In genomic region chr6:29977425-29977727, GRCh38 we compare ENCODE assay signal across 8 cellular contexts. TPM values are rescaled to one million over a fixed set of nuclear protein-coding genes. Genes with fewer than 3 reads are reported as not detected.
DNase-seq lines count a peak whose midpoint lies in the region; ATAC-seq and TF ChIP-seq lines count a peak whose summit lies in the region.

No MANE protein-coding gene starts in this region.

- H3K27ac ChIP-seq in H9 (ENCODE audit: insufficient read length, low read depth, low read length) (no peak overlapping the region), right cardiac atrium (ENCODE audit: low read length) (peak overlapping the region; percentile 90), foreskin keratinocyte (no peak overlapping the region)

- TF ChIP-seq CTCF in H9 (conservative IDR thresholded peaks at IDR 0.05): no peak
- no peak for TF ChIP-seq CTCF in activated CD8-positive, alpha-beta T cell treated with anti-CD3 and anti-CD28 coated beads for 36 hours (IDR thresholded peaks at IDR 0.05)
- no peak for TF ChIP-seq CTCF in retinal pigment epithelial cell (conservative IDR thresholded peaks at IDR 0.05; ENCODE audit: low read depth, low read length)
- no peak for TF ChIP-seq CTCF in foreskin keratinocyte (conservative IDR thresholded peaks at IDR 0.05)

- no peak overlapping the region for H3K14ac ChIP-seq in H9 (ENCODE audit: insufficient read depth, low read length)

- no peak overlapping the region for H2AK5ac ChIP-seq in H9 (ENCODE audit: insufficient read length, low read length)

- peak overlapping the region; percentile 44 for H3K4me3 ChIP-seq in right cardiac atrium (ENCODE audit: low read length)
- peak overlapping the region; percentile 62 for H3K4me3 ChIP-seq in retinal pigment epithelial cell (ENCODE audit: low read length)

- no peak overlapping the region for H3K4ac ChIP-seq in H9 (ENCODE audit: low read depth, low read length)

- no peak overlapping the region for H2BK12ac ChIP-seq in H9 (ENCODE audit: insufficient read length, low read depth, low read length)

- H3K23ac ChIP-seq in H9 (ENCODE audit: insufficient read length, low read depth, low read length): no peak overlapping the region

- intact Hi-C loops in activated CD8-positive, alpha-beta T cell treated with anti-CD3 and anti-CD28 coated beads for 36 hours (cut with micrococcal nuclease): no loop called here
- intact Hi-C loops in right cardiac atrium (cut with DNase I): loop anchor here in 2 of 4 donors (5.0 kb wide), 1 partner anchor 35 kb away; the partner anchor contains the start of gene HLA-A (in 2 of the 2)

- WGBS in H9 (ENCODE audit: extremely low coverage, insufficient read length, low lambda C conversion rate): no CpG with 5 or more reads among the region's 4 CpGs
- 61% methylated on average over 4 of the region's 4 CpGs for WGBS in right cardiac atrium

- H3K4me1 ChIP-seq in H9 (ENCODE audit: insufficient read depth, low read length) (peaks cover 3% of the 10 kb centered on the region; the same call in 1 of the 2 replicates), right cardiac atrium (ENCODE audit: control insufficient read depth, insufficient read depth, low read length) (peaks cover 4% of the 10 kb centered on the region), foreskin keratinocyte (no peaks in the 10 kb centered on the region)

- H4K20me1 ChIP-seq in H9 (ENCODE audit: control insufficient read depth, insufficient read depth, insufficient read length): no peaks in the 10 kb centered on the region

- H3K4me2 ChIP-seq in H9 (ENCODE audit: insufficient read depth, insufficient read length, low read length): peak overlapping the region; percentile 88

- H3K23me2 ChIP-seq in H9 (ENCODE audit: insufficient read length, low read depth, low read length, poor library complexity, severe bottlenecking): peaks cover 14% of the 10 kb centered on the region

- no peak overlapping the region for H2AFZ ChIP-seq in H9 (ENCODE audit: low read length)

- no peak overlapping the region for H2BK5ac ChIP-seq in H9 (ENCODE audit: insufficient read length, low read length)

- no peaks in the 10 kb centered on the region; a peak in 1 of 7 replicates for H3K36me3 Mint-ChIP-seq in H9 (ENCODE audit: insufficient read depth in 1 of 3, low read depth in 3 of 3)
- no peaks in the 10 kb centered on the region for H3K36me3 Mint-ChIP-seq in activated CD8-positive, alpha-beta T cell treated with anti-CD3 and anti-CD28 coated beads for 36 hours (ENCODE audit: low read depth)

- DNase-seq in H9 (no peak), right cardiac atrium (no peak), retinal pigment epithelial cell (ENCODE audit: low read depth) (no peak), NCI-H226 (no peak), foreskin keratinocyte (no peak), NCI-H128 (lab: John Stamatoyannopoulos, UW; ENCODE audit: unreplicated experiment) (no peak)
- DNase-seq in activated CD8-positive, alpha-beta T cell treated with anti-CD3 and anti-CD28 coated beads for 36 hours: no peak

- no peak overlapping the region for H2BK120ac ChIP-seq in H9 (ENCODE audit: low read depth, low read length, poor library complexity, severe bottlenecking)

- no peak overlapping the region for H3K56ac ChIP-seq in H9 (ENCODE audit: insufficient read length, low read depth, low read length)

- no peaks in the 10 kb centered on the region for H3K79me2 ChIP-seq in H9 (ENCODE audit: insufficient read depth, low read length)

- H3K27me3 ChIP-seq in H9 (ENCODE audit: insufficient read depth, low read length) (peaks cover 33% of the 10 kb centered on the region), right cardiac atrium (ENCODE audit: control insufficient read depth, insufficient read depth) (no peaks in the 10 kb centered on the region), foreskin keratinocyte (peaks cover 55% of the 10 kb centered on the region)

- H3K18ac ChIP-seq in H9 (ENCODE audit: insufficient read length, low read depth, low read length): no peak overlapping the region

- H4K91ac ChIP-seq in H9 (ENCODE audit: insufficient read length, low read depth, low read length): no peak overlapping the region

- H3K27ac Mint-ChIP-seq in H9: no peak overlapping the region
- H3K27ac Mint-ChIP-seq in activated CD8-positive, alpha-beta T cell treated with anti-CD3 and anti-CD28 coated beads for 36 hours: no peak overlapping the region

- no peak overlapping the region for H4K8ac ChIP-seq in H9 (replicated peaks; ENCODE audit: insufficient read length, low read depth, low read length)

- no peak overlapping the region for H2BK15ac ChIP-seq in H9 (ENCODE audit: low read depth, low read length)

- CTCF ChIA-PET in activated CD8-positive, alpha-beta T cell treated with anti-CD3 and anti-CD28 coated beads for 36 hours (lab: Charles Lee): no interaction called here

- POLR2A ChIA-PET in activated CD8-positive, alpha-beta T cell treated with anti-CD3 and anti-CD28 coated beads for 36 hours (lab: Charles Lee): no interaction called here

- no peak for ATAC-seq in activated CD8-positive, alpha-beta T cell treated with anti-CD3 and anti-CD28 coated beads for 36 hours
- ATAC-seq in right cardiac atrium (no peak), GM18502 (IDR thresholded peaks at IDR 0.05; ENCODE audit: poor library complexity, unreplicated experiment) (no peak), foreskin keratinocyte (no peak)

- H3K9ac ChIP-seq in H9 (ENCODE audit: extremely low read depth, insufficient read length, low read length): no peak overlapping the region

- peaks cover 0 to 7% of the 10 kb centered on the region in 2 experiments; a peak in 2 of 5 replicates for H3K9me3 Mint-ChIP-seq in H9
- no peaks in the 10 kb centered on the region for H3K9me3 Mint-ChIP-seq in activated CD8-positive, alpha-beta T cell treated with anti-CD3 and anti-CD28 coated beads for 36 hours

- peaks cover 79% of the 10 kb centered on the region for H3K27me3 Mint-ChIP-seq in H9 (ENCODE audit: low read depth)
- H3K27me3 Mint-ChIP-seq in activated CD8-positive, alpha-beta T cell treated with anti-CD3 and anti-CD28 coated beads for 36 hours: peaks cover 36% of the 10 kb centered on the region

- peaks cover 23 to 28% of the 10 kb centered on the region in 2 experiments for H3K4me1 Mint-ChIP-seq in H9
- peaks cover 23% of the 10 kb centered on the region for H3K4me1 Mint-ChIP-seq in activated CD8-positive, alpha-beta T cell treated with anti-CD3 and anti-CD28 coated beads for 36 hours (ENCODE audit: low read depth)

- no peak overlapping the region for H4K5ac ChIP-seq in H9 (ENCODE audit: insufficient read length, low read depth, low read length)

- H3K79me1 ChIP-seq in H9 (ENCODE audit: insufficient read depth, low read depth, low read length, poor library complexity, severe bottlenecking): no peaks in the 10 kb centered on the region

- H3T11ph ChIP-seq in H9 (ENCODE audit: low read length): no peak overlapping the region

- H3K4me3 Mint-ChIP-seq in H9: peak overlapping the region; percentile 65 to 83
- H3K4me3 Mint-ChIP-seq in activated CD8-positive, alpha-beta T cell treated with anti-CD3 and anti-CD28 coated beads for 36 hours: peak overlapping the region; percentile 71

- H3K9me3 ChIP-seq in H9 (ENCODE audit: control insufficient read depth, low read depth, low read length) (no peaks in the 10 kb centered on the region), right cardiac atrium (ENCODE audit: control insufficient read depth, low read length) (no peaks in the 10 kb centered on the region)

- H2BK20ac ChIP-seq in H9 (ENCODE audit: low read depth, low read length, poor library complexity, severe bottlenecking): no peak overlapping the region

RNA-seq across cellular contexts. Expression of gene HLA-A, which starts 35.0 kb away (rescaled TPM):
- total RNA-seq in H9 (2021) (248 and 252 TPM in 2 replicates), right cardiac atrium (100 to 1,000 TPM; 215 to 449 (median 319) TPM), foreskin keratinocyte (230 and 262 TPM in 2 replicates)
- 1,000 to 10,000 TPM; 1,275 to 1,335 TPM for total RNA-seq in activated CD8-positive, alpha-beta T cell treated with anti-CD3 and anti-CD28 coated beads for 36 hours
- polyA plus RNA-seq in right cardiac atrium (287 TPM), foreskin keratinocyte (273 and 304 TPM in 2 replicates)
